Comparison of ENCODE assay signal across 1 cellular context in the genomic region with DNA sequence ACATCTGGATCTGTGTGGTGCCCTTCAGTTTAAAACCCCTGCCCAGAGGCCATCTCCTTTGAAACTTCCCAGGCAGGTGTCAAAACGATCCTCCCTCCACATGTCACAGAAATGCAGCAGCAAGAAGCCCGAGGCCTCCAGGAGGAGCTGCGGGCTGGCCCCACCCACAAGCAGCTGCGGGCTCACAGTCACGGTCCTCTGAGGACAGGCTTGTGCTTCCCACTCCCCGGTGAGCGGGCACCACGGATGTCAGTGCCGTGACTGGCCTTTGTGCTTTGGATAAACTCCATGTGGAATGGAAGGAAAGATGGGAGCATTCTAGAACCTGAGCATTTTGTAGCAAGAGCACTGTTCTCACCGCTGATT.
TF ChIP-seq lines count a peak whose summit lies in the region.

No MANE protein-coding gene starts in this region.

TF ChIP-seq in GM23338, 12 proteins besides CTCF, POLR2A, EP300 and RAD21 (continued from another document):
- TF ChIP-seq EZH2phosphoT487 (IDR thresholded peaks at IDR 0.05; ENCODE audit: unreplicated experiment) (no peak), POLR2AphosphoS5 (IDR thresholded peaks at IDR 0.05; ENCODE audit: low read depth) (no peak), EZH2 (IDR thresholded peaks at IDR 0.05; ENCODE audit: low read depth, unreplicated experiment) (no peak), ZNF114 (CRISPR knock-in tag; IDR thresholded peaks at IDR 0.05) (no peak), ZNF331 (CRISPR knock-in tag; IDR thresholded peaks at IDR 0.05; ENCODE audit: low read depth) (no peak), NANOG (IDR thresholded peaks at IDR 0.05; ENCODE audit: borderline replicate concordance) (no peak), STAT1 (IDR thresholded peaks at IDR 0.05; ENCODE audit: unreplicated experiment) (no peak)
- TF ChIP-seq, protein P1, sequence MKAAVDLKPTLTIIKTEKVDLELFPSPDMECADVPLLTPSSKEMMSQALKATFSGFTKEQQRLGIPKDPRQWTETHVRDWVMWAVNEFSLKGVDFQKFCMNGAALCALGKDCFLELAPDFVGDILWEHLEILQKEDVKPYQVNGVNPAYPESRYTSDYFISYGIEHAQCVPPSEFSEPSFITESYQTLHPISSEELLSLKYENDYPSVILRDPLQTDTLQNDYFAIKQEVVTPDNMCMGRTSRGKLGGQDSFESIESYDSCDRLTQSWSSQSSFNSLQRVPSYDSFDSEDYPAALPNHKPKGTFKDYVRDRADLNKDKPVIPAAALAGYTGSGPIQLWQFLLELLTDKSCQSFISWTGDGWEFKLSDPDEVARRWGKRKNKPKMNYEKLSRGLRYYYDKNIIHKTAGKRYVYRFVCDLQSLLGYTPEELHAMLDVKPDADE (IDR thresholded peaks at IDR 0.05): no peak
- TF ChIP-seq, protein P2, sequence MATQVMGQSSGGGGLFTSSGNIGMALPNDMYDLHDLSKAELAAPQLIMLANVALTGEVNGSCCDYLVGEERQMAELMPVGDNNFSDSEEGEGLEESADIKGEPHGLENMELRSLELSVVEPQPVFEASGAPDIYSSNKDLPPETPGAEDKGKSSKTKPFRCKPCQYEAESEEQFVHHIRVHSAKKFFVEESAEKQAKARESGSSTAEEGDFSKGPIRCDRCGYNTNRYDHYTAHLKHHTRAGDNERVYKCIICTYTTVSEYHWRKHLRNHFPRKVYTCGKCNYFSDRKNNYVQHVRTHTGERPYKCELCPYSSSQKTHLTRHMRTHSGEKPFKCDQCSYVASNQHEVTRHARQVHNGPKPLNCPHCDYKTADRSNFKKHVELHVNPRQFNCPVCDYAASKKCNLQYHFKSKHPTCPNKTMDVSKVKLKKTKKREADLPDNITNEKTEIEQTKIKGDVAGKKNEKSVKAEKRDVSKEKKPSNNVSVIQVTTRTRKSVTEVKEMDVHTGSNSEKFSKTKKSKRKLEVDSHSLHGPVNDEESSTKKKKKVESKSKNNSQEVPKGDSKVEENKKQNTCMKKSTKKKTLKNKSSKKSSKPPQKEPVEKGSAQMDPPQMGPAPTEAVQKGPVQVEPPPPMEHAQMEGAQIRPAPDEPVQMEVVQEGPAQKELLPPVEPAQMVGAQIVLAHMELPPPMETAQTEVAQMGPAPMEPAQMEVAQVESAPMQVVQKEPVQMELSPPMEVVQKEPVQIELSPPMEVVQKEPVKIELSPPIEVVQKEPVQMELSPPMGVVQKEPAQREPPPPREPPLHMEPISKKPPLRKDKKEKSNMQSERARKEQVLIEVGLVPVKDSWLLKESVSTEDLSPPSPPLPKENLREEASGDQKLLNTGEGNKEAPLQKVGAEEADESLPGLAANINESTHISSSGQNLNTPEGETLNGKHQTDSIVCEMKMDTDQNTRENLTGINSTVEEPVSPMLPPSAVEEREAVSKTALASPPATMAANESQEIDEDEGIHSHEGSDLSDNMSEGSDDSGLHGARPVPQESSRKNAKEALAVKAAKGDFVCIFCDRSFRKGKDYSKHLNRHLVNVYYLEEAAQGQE (IDR thresholded peaks at IDR 0.05; ENCODE audit: unreplicated experiment): no peak
